Comparison of ENCODE assay signal across 2 cellular contexts in genomic region chr17:81535007-81535328, GRCh38.
TF ChIP-seq lines count a peak whose summit lies in the region.

No MANE protein-coding gene starts in this region.

TF ChIP-seq in A549, 52 proteins besides CTCF, POLR2A, EP300 and RAD21:
- TF ChIP-seq MAZ (IDR thresholded peaks at IDR 0.05; ENCODE audit: borderline replicate concordance, low read depth, low read length) = no peak
- TF ChIP-seq HEYL (CRISPR knock-in tag; IDR thresholded peaks at IDR 0.05) = no peak
- TF ChIP-seq, protein P1, sequence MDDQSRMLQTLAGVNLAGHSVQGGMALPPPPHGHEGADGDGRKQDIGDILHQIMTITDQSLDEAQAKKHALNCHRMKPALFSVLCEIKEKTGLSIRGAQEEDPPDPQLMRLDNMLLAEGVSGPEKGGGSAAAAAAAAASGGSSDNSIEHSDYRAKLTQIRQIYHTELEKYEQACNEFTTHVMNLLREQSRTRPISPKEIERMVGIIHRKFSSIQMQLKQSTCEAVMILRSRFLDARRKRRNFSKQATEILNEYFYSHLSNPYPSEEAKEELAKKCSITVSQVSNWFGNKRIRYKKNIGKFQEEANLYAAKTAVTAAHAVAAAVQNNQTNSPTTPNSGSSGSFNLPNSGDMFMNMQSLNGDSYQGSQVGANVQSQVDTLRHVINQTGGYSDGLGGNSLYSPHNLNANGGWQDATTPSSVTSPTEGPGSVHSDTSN (IDR thresholded peaks at IDR 0.05) = peak; percentile 61

TF ChIP-seq in IMR-90, 13 proteins besides CTCF, POLR2A, EP300 and RAD21:
- TF ChIP-seq, protein P2, sequence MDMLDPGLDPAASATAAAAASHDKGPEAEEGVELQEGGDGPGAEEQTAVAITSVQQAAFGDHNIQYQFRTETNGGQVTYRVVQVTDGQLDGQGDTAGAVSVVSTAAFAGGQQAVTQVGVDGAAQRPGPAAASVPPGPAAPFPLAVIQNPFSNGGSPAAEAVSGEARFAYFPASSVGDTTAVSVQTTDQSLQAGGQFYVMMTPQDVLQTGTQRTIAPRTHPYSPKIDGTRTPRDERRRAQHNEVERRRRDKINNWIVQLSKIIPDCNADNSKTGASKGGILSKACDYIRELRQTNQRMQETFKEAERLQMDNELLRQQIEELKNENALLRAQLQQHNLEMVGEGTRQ (IDR thresholded peaks at IDR 0.05; ENCODE audit: low read depth, low read length) = no peak
- TF ChIP-seq CEBPB (IDR thresholded peaks at IDR 0.05; ENCODE audit: low read depth, low read length) = no peak
- TF ChIP-seq MAZ (IDR thresholded peaks at IDR 0.05; ENCODE audit: borderline replicate concordance, low read depth, low read length) = no peak
- TF ChIP-seq RFX5 (IDR thresholded peaks at IDR 0.05; ENCODE audit: low read depth, low read length) = no peak
- no peak for TF ChIP-seq FOS (IDR thresholded peaks at IDR 0.05; ENCODE audit: low read depth, low read length)
- TF ChIP-seq MXI1 (IDR thresholded peaks at IDR 0.05; ENCODE audit: borderline replicate concordance, low read depth, low read length) = no peak
- no peak for TF ChIP-seq NFE2L2 (IDR thresholded peaks at IDR 0.05; ENCODE audit: low read depth, low read length)
- no peak for TF ChIP-seq ELK1 (IDR thresholded peaks at IDR 0.05; ENCODE audit: borderline replicate concordance, low read depth, low read length)
- no peak for TF ChIP-seq RCOR1 (IDR thresholded peaks at IDR 0.05; ENCODE audit: insufficient replicate concordance, low read length)
- TF ChIP-seq SMC3 (IDR thresholded peaks at IDR 0.05; ENCODE audit: low read depth, low read length) = no peak
- no peak for TF ChIP-seq CHD1 (IDR thresholded peaks at IDR 0.05; ENCODE audit: low read depth, low read length)
- no peak for TF ChIP-seq MAFK (IDR thresholded peaks at IDR 0.05; ENCODE audit: low read depth, low read length)
- TF ChIP-seq BHLHE40 (IDR thresholded peaks at IDR 0.05; ENCODE audit: low read depth, low read length) = no peak
TF ChIP-seq in IMR-90: peak in this region for 0.
